Comparison of ENCODE assay signal across 11 cellular contexts in the genomic region with DNA sequence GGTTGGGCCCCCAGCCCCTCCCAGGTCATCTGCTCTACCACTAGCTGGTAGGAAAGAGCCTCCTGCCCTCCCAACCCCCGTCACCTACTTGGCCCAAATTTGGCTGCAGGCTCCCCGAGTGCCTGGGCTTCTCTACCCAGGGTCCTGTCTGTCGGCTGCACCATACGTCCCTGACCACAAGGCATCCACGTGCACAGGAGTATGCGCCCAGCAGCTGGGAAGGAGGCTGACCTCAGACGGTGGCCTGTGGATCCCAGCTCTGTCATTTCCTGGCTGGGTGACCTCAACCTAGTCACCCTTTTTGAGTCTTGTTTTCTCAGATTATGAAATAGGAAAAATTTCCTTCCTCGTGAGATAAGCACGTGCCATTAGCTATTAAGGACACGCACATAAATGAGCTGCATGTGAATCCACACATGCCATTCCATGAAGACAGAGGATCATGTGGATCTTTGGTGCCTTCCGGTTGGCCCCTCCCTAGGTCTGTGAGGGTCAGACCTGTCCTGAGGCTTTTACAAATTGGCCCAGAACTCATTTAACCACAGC. TPM values are rescaled to one million over a fixed set of nuclear protein-coding genes. Genes with fewer than 3 reads are reported as not detected.
DNase-seq lines count a peak whose midpoint lies in the region; ATAC-seq, FAIRE-seq and TF ChIP-seq lines count a peak whose summit lies in the region.
"Had no signal": no experiment of that assay in that cellular context is flagged by ENCODE, and none has a peak within 500 bp of the region (broad histone marks: within the 10 kb centered on the region; RNA-seq: fewer than 3 reads in every experiment).

No MANE protein-coding gene starts in this region.

- no peak for TF ChIP-seq POLR2A in heart left ventricle (IDR thresholded peaks at IDR 0.05)

- H3K36me3 ChIP-seq in GM23338 (ENCODE audit: insufficient read depth), result no peaks in the 10 kb centered on the region
- peaks cover 0 to 56% (median 36%) of the 10 kb centered on the region in 9 donors for H3K36me3 ChIP-seq in heart left ventricle
- peaks cover 0 to 33% (median 1%) of the 10 kb centered on the region in 3 donors for H3K36me3 ChIP-seq in pancreas

- peaks cover 12% of the 10 kb centered on the region for H3K27me3 Mint-ChIP-seq in GM23338 (ENCODE audit: insufficient read depth, low read depth, poor library complexity)
- no peaks in the 10 kb centered on the region for H3K27me3 Mint-ChIP-seq in WTC11 (ENCODE audit: low read depth)
- no peaks in the 10 kb centered on the region for H3K27me3 Mint-ChIP-seq in activated CD4-positive, alpha-beta T cell treated with anti-CD3 and anti-CD28 coated beads, Interleukin-2, amount 10 ng/mL, durations not matched to agents 24 days and 14 days
- H3K27me3 Mint-ChIP-seq: CD4-positive, alpha-beta T cell had no signal

- H3K4me1 Mint-ChIP-seq in GM23338, result peaks cover 2% of the 10 kb centered on the region; the same call in 2 of the 3 replicates
- no peaks in the 10 kb centered on the region for H3K4me1 Mint-ChIP-seq in WTC11
- H3K4me1 Mint-ChIP-seq in activated CD4-positive, alpha-beta T cell treated with anti-CD3 and anti-CD28 coated beads, Interleukin-2, amount 10 ng/mL, durations not matched to agents 24 days and 14 days, result no peaks in the 10 kb centered on the region

- ATAC-seq in GM23338 (peak; percentile 56), WTC11 (peak; percentile 40; the same call in 1 of the 2 replicates), heart left ventricle (peak; percentile 24 to 71 (median 60)), pancreas (peak in 3 of 4 donors; percentile 23 to 43 (median 36))

- H3K4me3 Mint-ChIP-seq in GM23338, result no peak overlapping the region
- no peak overlapping the region for H3K4me3 Mint-ChIP-seq in WTC11
- H3K4me3 Mint-ChIP-seq in activated CD4-positive, alpha-beta T cell treated with anti-CD3 and anti-CD28 coated beads, Interleukin-2, amount 10 ng/mL, durations not matched to agents 24 days and 14 days, result no peak overlapping the region
- H3K4me3 Mint-ChIP-seq: CD4-positive, alpha-beta T cell had no signal

- no peaks in the 10 kb centered on the region for H3K79me2 ChIP-seq in GM23338 (replicated peaks; ENCODE audit: insufficient read depth)

- no peak overlapping the region for H3K4me2 ChIP-seq in GM23338

- intact Hi-C loops in heart left ventricle (cut with DNase I), result no loop called here
- intact Hi-C loops in pancreas (cut with DNase I), result no loop called here
- intact Hi-C loops in activated CD4-positive, alpha-beta T cell treated with anti-CD3 and anti-CD28 coated beads, Interleukin-2, amount 10 ng/mL, durations not matched to agents 24 days and 14 days (cut with micrococcal nuclease), result no loop called here

- H3K27ac Mint-ChIP-seq in GM23338 (no peak overlapping the region), WTC11 (peak overlapping the region; percentile 16; the same call in 1 of the 2 replicates)
- H3K27ac Mint-ChIP-seq in activated CD4-positive, alpha-beta T cell treated with anti-CD3 and anti-CD28 coated beads, Interleukin-2, amount 10 ng/mL, durations not matched to agents 24 days and 14 days, result no peak overlapping the region
- H3K27ac Mint-ChIP-seq: CD4-positive, alpha-beta T cell had no signal

- H3K36me3 Mint-ChIP-seq in GM23338 (ENCODE audit: low read depth) (peaks cover 16% of the 10 kb centered on the region), WTC11 (peaks cover 9% of the 10 kb centered on the region)
- peaks cover 22% of the 10 kb centered on the region for H3K36me3 Mint-ChIP-seq in activated CD4-positive, alpha-beta T cell treated with anti-CD3 and anti-CD28 coated beads, Interleukin-2, amount 10 ng/mL, durations not matched to agents 24 days and 14 days (ENCODE audit: low read depth)

- peak; percentile 17 for DNase-seq in GM23338 (ENCODE audit: low spot score)
- DNase-seq in WTC11 (ENCODE audit: low spot score), result no peak
- peak in 1 of 5 donors; percentile 33 for DNase-seq in heart left ventricle
- no peak for DNase-seq in pancreas
- no peak for DNase-seq in NCI-H226
- DNase-seq in activated CD4-positive, alpha-beta T cell treated with anti-CD3 and anti-CD28 coated beads, Interleukin-2, amount 10 ng/mL, durations not matched to agents 24 days and 14 days, result no peak
- DNase-seq in Kasumi-1 (lab: John Stamatoyannopoulos, UW), result no peak
- no peak for DNase-seq in NCI-H510A treated with DMSO at 0.1 percent for 48 hours (lab: John Stamatoyannopoulos, UW)
- DNase-seq: NCI-H2171 treated with DMSO at 0.1 percent for 48 hours had no signal

- TF ChIP-seq CTCF in GM23338 (conservative IDR thresholded peaks at IDR 0.05; ENCODE audit: low read depth in 2 of 2), result no peak
- TF ChIP-seq CTCF in WTC11 (IDR thresholded peaks at IDR 0.05), result no peak
- no peak for TF ChIP-seq CTCF in heart left ventricle (IDR thresholded peaks at IDR 0.05)
- no peak for TF ChIP-seq CTCF in pancreas (IDR thresholded peaks at IDR 0.05)

- H3K9me3 ChIP-seq in heart left ventricle (no peaks in the 10 kb centered on the region), pancreas (no peaks in the 10 kb centered on the region)
- H3K9me3 ChIP-seq: suprapubic skin had no signal

- H3K4me1 ChIP-seq in GM23338 (ENCODE audit: insufficient read depth), result no peaks in the 10 kb centered on the region
- peaks cover 0 to 11% (median 0%) of the 10 kb centered on the region in 12 donors for H3K4me1 ChIP-seq in heart left ventricle
- H3K4me1 ChIP-seq in pancreas, result no peaks in the 10 kb centered on the region

- no peak for FAIRE-seq in pancreas (lab: Jason Lieb, UNC)

- H2AFZ ChIP-seq in GM23338, result no peak overlapping the region

- H3K9me2 ChIP-seq in GM23338 (ENCODE audit: insufficient read depth), result no peaks in the 10 kb centered on the region

- H3K4me3 ChIP-seq in GM23338 (no peak overlapping the region), heart left ventricle (no peak overlapping the region), pancreas (no peak overlapping the region)
- H3K4me3 ChIP-seq: suprapubic skin had no signal

- no peaks in the 10 kb centered on the region for H4K20me1 ChIP-seq in GM23338 (replicated peaks; ENCODE audit: insufficient read depth)

- CTCF ChIA-PET in WTC11 (lab: Charles Lee), result interaction anchor here (1.1 to 2.9 kb wide), 3 partner anchors 12 to 38 kb away, joined by 3 to 21 read pairs (median 8); a partner anchor contains a TSS

- H3K27me3 ChIP-seq in GM23338 (ENCODE audit: insufficient read depth) (no peaks in the 10 kb centered on the region), heart left ventricle (no peaks in the 10 kb centered on the region), pancreas (no peaks in the 10 kb centered on the region)
- H3K27me3 ChIP-seq: suprapubic skin had no signal

- H3F3A ChIP-seq in GM23338 (replicated peaks; ENCODE audit: low read depth), result no peaks in the 10 kb centered on the region

- H3K27ac ChIP-seq in GM23338 (ENCODE audit: low read depth) (no peak overlapping the region), heart left ventricle (peak overlapping the region in 1 of 12 donors; percentile 49), pancreas (no peak overlapping the region)
- H3K27ac ChIP-seq: suprapubic skin had no signal

- WGBS in heart left ventricle, 4 donors, result 61 to 75% (median 68%) methylated on average over 11 of the region's 11 CpGs
- 70 to 72% methylated on average over 11 of the region's 11 CpGs for WGBS in pancreas, 2 donors

- POLR2A ChIA-PET in WTC11 (lab: Charles Lee), result interaction anchor here (1.0 to 1.4 kb wide), 3 partner anchors 10 to 44 kb away, joined by 3 to 7 read pairs (median 4); a partner anchor contains a TSS

- H3K9me3 Mint-ChIP-seq in GM23338 (no peaks in the 10 kb centered on the region), WTC11 (no peaks in the 10 kb centered on the region)
- no peaks in the 10 kb centered on the region for H3K9me3 Mint-ChIP-seq in activated CD4-positive, alpha-beta T cell treated with anti-CD3 and anti-CD28 coated beads, Interleukin-2, amount 10 ng/mL, durations not matched to agents 24 days and 14 days
- H3K9me3 Mint-ChIP-seq: CD4-positive, alpha-beta T cell had no signal

RNA-seq across cellular contexts. Expression of a gene that starts 13.7 kb away (rescaled TPM):
- 20.9 and 30.8 TPM in 2 replicates for total RNA-seq in GM23338 (2014; rRNA removed; shearing (Covaris generic))
- 7.8 and 9.8 TPM in 2 replicates for polyA plus RNA-seq in GM23338 (2016; fragmentation: Nextera tagmentation; extraction: Ambion mirVana)
- total RNA-seq in WTC11 (2021), result 34.3 to 38.8 TPM (median 35.0 TPM) in 3 replicates
- total RNA-seq in heart left ventricle, result 10 to 100 TPM in 6 of 9 donors, 1 to 10 TPM in 3; 6.7 to 23.9 (median 11.9) TPM
- 10 to 100 TPM in 1 of 2 donors, 1 to 10 TPM in 1; 7.6 to 12.3 TPM for polyA plus RNA-seq in heart left ventricle
- total RNA-seq in pancreas, result 10 to 100 TPM; 16.5 to 26.2 (median 22.7) TPM
- 10 to 100 TPM; 14.8 to 19.7 TPM for polyA plus RNA-seq in pancreas
- 34.9 and 35.1 TPM in 2 replicates for total RNA-seq in activated CD4-positive, alpha-beta T cell treated with anti-CD3 and anti-CD28 coated beads, Interleukin-2, amount 10 ng/mL, durations not matched to agents 24 days and 14 days

RNA-seq across cellular contexts. Expression of a gene that starts 14.2 kb away (rescaled TPM):
- 26.9 and 30.2 TPM in 2 replicates for total RNA-seq in GM23338 (2014; rRNA removed; shearing (Covaris generic))
- polyA plus RNA-seq in GM23338 (2016; fragmentation: Nextera tagmentation; extraction: Ambion mirVana), result 32.1 and 37.0 TPM in 2 replicates
- 34.0 to 39.0 TPM (median 38.8 TPM) in 3 replicates for total RNA-seq in WTC11 (2021)
- 10 to 100 TPM; 15.7 to 27.0 (median 19.0) TPM for total RNA-seq in heart left ventricle
- polyA plus RNA-seq in heart left ventricle, result 10 to 100 TPM; 19.5 to 29.3 TPM
- total RNA-seq in pancreas, result 10 to 100 TPM; 10.8 to 20.4 (median 13.7) TPM
- 10 to 100 TPM; 32.8 to 39.2 TPM for polyA plus RNA-seq in pancreas
- total RNA-seq in activated CD4-positive, alpha-beta T cell treated with anti-CD3 and anti-CD28 coated beads, Interleukin-2, amount 10 ng/mL, durations not matched to agents 24 days and 14 days, result 65.2 and 69.9 TPM in 2 replicates

RNA-seq across cellular contexts. Expression of a gene that starts 15.0 kb away (rescaled TPM):
- 27.0 and 46.9 TPM in 2 replicates for total RNA-seq in GM23338 (2014; rRNA removed; shearing (Covaris generic))
- 21.1 and 21.7 TPM in 2 replicates for polyA plus RNA-seq in GM23338 (2016; fragmentation: Nextera tagmentation; extraction: Ambion mirVana)
- total RNA-seq in WTC11 (2021), result 86.8 to 96.5 TPM (median 87.8 TPM) in 3 replicates
- 10 to 100 TPM in 8 of 9 donors, 1 to 10 TPM in 1; 10.0 to 31.2 (median 16.8) TPM for total RNA-seq in heart left ventricle
- 10 to 100 TPM; 10.7 to 16.2 TPM for polyA plus RNA-seq in heart left ventricle
- 10 to 100 TPM; 25.6 to 40.6 (median 32.9) TPM for total RNA-seq in pancreas
- polyA plus RNA-seq in pancreas, result 10 to 100 TPM; 40.7 to 66.7 TPM
- total RNA-seq in activated CD4-positive, alpha-beta T cell treated with anti-CD3 and anti-CD28 coated beads, Interleukin-2, amount 10 ng/mL, durations not matched to agents 24 days and 14 days, result 81.7 and 84.7 TPM in 2 replicates

RNA-seq across cellular contexts. Expression of a gene that starts 15.1 kb away (rescaled TPM):
- 282 and 292 TPM in 2 replicates for total RNA-seq in GM23338 (2014; rRNA removed; shearing (Covaris generic))
- polyA plus RNA-seq in GM23338 (2016; fragmentation: Nextera tagmentation; extraction: Ambion mirVana), result 102 and 109 TPM in 2 replicates
- 270 to 316 TPM (median 295 TPM) in 3 replicates for total RNA-seq in WTC11 (2021)
- 100 to 1,000 TPM; 121 to 156 (median 130) TPM for total RNA-seq in heart left ventricle
- polyA plus RNA-seq in heart left ventricle, result 100 to 1,000 TPM in 1 of 2 donors, 10 to 100 TPM in 1; 78.8 to 158 TPM
- 10 to 100 TPM; 62.8 to 84.4 (median 74.5) TPM for total RNA-seq in pancreas
- 10 to 100 TPM; 50.9 to 83.8 TPM for polyA plus RNA-seq in pancreas
- total RNA-seq in activated CD4-positive, alpha-beta T cell treated with anti-CD3 and anti-CD28 coated beads, Interleukin-2, amount 10 ng/mL, durations not matched to agents 24 days and 14 days, result 265 and 268 TPM in 2 replicates

RNA-seq across cellular contexts. Expression of a gene that starts 44.4 kb away (rescaled TPM):
- total RNA-seq in GM23338 (2014; rRNA removed; shearing (Covaris generic)), result 23.4 and 28.8 TPM in 2 replicates
- polyA plus RNA-seq in GM23338 (2016; fragmentation: Nextera tagmentation; extraction: Ambion mirVana), result 23.5 and 26.1 TPM in 2 replicates
- total RNA-seq in WTC11 (2021), result 16.4 to 20.8 TPM (median 17.9 TPM) in 3 replicates
- 1 to 10 TPM; 2.8 to 9.3 (median 4.8) TPM for total RNA-seq in heart left ventricle
- 1 to 10 TPM; 4.5 to 7.1 TPM for polyA plus RNA-seq in heart left ventricle
- 1 to 10 TPM; 3.7 to 8.2 (median 6.4) TPM for total RNA-seq in pancreas
- polyA plus RNA-seq in pancreas, result 10 to 100 TPM in 1 of 2 donors, 1 to 10 TPM in 1; 9.3 to 17.8 TPM
- 17.0 and 18.3 TPM in 2 replicates for total RNA-seq in activated CD4-positive, alpha-beta T cell treated with anti-CD3 and anti-CD28 coated beads, Interleukin-2, amount 10 ng/mL, durations not matched to agents 24 days and 14 days
